ENCODE assay signal across 26 cellular contexts in the genomic region with DNA sequence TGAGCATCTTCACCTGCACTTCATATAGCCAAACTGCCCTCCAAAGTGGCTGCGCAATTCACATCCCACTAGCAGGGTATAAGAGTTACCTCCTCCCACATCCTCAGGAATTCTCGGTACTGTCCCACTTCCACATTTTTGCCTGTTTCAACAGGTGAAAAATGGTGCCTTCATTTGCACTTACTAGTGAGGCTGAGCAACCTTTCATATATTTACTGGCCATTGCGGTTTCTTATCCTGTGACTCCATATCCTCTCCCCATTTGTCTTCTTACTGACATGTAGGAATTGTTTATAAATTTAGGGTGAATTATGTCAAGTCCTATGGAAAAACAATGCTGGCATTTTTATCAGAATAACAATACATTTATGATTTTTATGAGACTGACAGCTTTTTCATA.
DNase-seq lines count a peak whose midpoint lies in the region; ATAC-seq, FAIRE-seq and TF ChIP-seq lines count a peak whose summit lies in the region.
"Had no signal": no experiment of that assay in that cellular context is flagged by ENCODE, and none has a peak within 500 bp of the region (broad histone marks: within the 10 kb centered on the region; RNA-seq: fewer than 3 reads in every experiment).

No MANE protein-coding gene starts in this region.

- H3K27ac ChIP-seq in left ventricle myocardium inferior (replicated peaks) (peak overlapping the region; percentile 67), right cardiac atrium (ENCODE audit: low read length) (no peak overlapping the region), HEK293 (ENCODE audit: extremely low read depth, low read depth, low read length) (no peak overlapping the region), K562 (ENCODE audit: extremely low read depth, low read depth, low read length) (no peak overlapping the region)
- H3K27ac ChIP-seq: BLaER1 had no signal

- no peak overlapping the region for H2AFZ ChIP-seq in K562 (ENCODE audit: low read depth, low read length)

- no peaks in the 10 kb centered on the region for H3K36me3 ChIP-seq in left ventricle myocardium inferior
- no peaks in the 10 kb centered on the region for H3K36me3 ChIP-seq in HEK293 (ENCODE audit: control insufficient read depth in 2 of 2, insufficient read depth in 1 of 2, low read length in 2 of 2)
- H3K36me3 ChIP-seq in K562 (ENCODE audit: control insufficient read depth, insufficient read depth, low read length), result no peaks in the 10 kb centered on the region
- H3K36me3 ChIP-seq: BE2C, BLaER1 had no signal

- H3K79me2 ChIP-seq in K562 (ENCODE audit: control insufficient read depth, insufficient read depth, low read length), result no peaks in the 10 kb centered on the region; the same call in 2 of the 3 replicates

- H3K4me1 ChIP-seq in left ventricle myocardium inferior (peaks cover 94% of the 10 kb centered on the region), right cardiac atrium (ENCODE audit: control insufficient read depth, insufficient read depth, low read length) (peaks cover 2% of the 10 kb centered on the region), HEK293 (ENCODE audit: control insufficient read depth, insufficient read depth, low read length) (no peaks in the 10 kb centered on the region), K562 (replicated peaks in 1 of 2; ENCODE audit: control insufficient read depth in 2 of 2, insufficient read depth in 2 of 2, low read length in 2 of 2) (peaks cover 3% of the 10 kb centered on the region in 2 experiments; a peak in 3 of 5 replicates)
- H3K4me1 ChIP-seq: BE2C, BLaER1 had no signal

- TF ChIP-seq EP300 in K562 (IDR thresholded peaks at IDR 0.05; ENCODE audit: low read length), result peak; percentile 37; the same call in 1 of the 2 replicates

- TF ChIP-seq CTCF in left ventricle myocardium inferior (IDR thresholded peaks at IDR 0.05; ENCODE audit: borderline replicate concordance) (no peak), HEK293 (tag by site-specific recombination; IDR thresholded peaks at IDR 0.05) (no peak), K562 (IDR thresholded peaks at IDR 0.05 in 2 of 3, conservative IDR thresholded peaks at IDR 0.05 in 1 of 3; ENCODE audit: insufficient read depth in 2 of 3, low read depth in 1 of 3, low read length in 3 of 3) (no peak)

- 90% methylated on average over 3 of the region's 3 CpGs for WGBS in right cardiac atrium
- 45% methylated on average over 3 of the region's 3 CpGs for WGBS in K562 (ENCODE audit: insufficient coverage, low coverage, missing lambda C conversion rate)

- no peak for ATAC-seq in right cardiac atrium
- peak; percentile 37; the same call in 1 of the 3 replicates for ATAC-seq in K562
- no peak for ATAC-seq in HG02970 (IDR thresholded peaks at IDR 0.05; ENCODE audit: low FRiP score, unreplicated experiment)
- ATAC-seq: GM12878 had no signal

- CTCF ChIA-PET in HEK293 (lab: Yijun Ruan, JAX), result interaction anchor here (0.6 kb wide), 1 partner anchor 1685 kb away, joined by 3 read pairs; no protein-coding TSS in a partner anchor
- CTCF ChIA-PET in K562 (lab: Yijun Ruan, JAX; ENCODE audit: low intra/inter-chr PET ratio), result no interaction called here

- no peak for FAIRE-seq in K562 (lab: Jason Lieb, UNC)
- FAIRE-seq: A204.1, GM12878, GM19239 had no signal

- no TSS peak for BruUV-seq in K562 (replicated peaks; lab: Mats Ljungman, UMichigan)

- intact Hi-C loops in left ventricle myocardium inferior (cut with micrococcal nuclease) (no loop called here), right cardiac atrium (cut with DNase I) (no loop called here), K562 (cut with micrococcal nuclease) (no loop called here)

- TF ChIP-seq RAD21 in K562 (CRISPR knock-in tag; conservative IDR thresholded peaks at IDR 0.05 in 1 of 2, IDR thresholded peaks at IDR 0.05 in 1 of 2), result no peak

- DNase-seq in left ventricle myocardium inferior (no peak), right cardiac atrium (no peak), K562 (ENCODE audit: extremely low read depth in 1 of 4, low spot score in 3 of 4) (no peak), Kasumi-1 (lab: John Stamatoyannopoulos, UW) (no peak), NCI-H1092 (lab: John Stamatoyannopoulos, UW) (no peak)
- DNase-seq: 8988T; ACHN; BE2C; C1 segment of cervical spinal cord; CD4-positive, alpha-beta memory T cell; CD4-positive, CD25-positive, alpha-beta regulatory T cell; CD8-positive, alpha-beta memory T cell; COR-L47; DMS 273 treated with DMSO at 0.1 percent for 48 hours; DMS153; DMS53; DMS79; DND-41; EL; GDM1 had no signal

- TF ChIP-seq POLR2A in K562 (conservative IDR thresholded peaks at IDR 0.05), result no peak

- H4K20me1 ChIP-seq in K562 (replicated peaks; ENCODE audit: control insufficient read depth, insufficient read depth, low read length), result no peaks in the 10 kb centered on the region; the same call in 1 of the 2 replicates
- H4K20me1 ChIP-seq: BLaER1 had no signal

- H3K27me3 ChIP-seq in left ventricle myocardium inferior (ENCODE audit: low read depth), result no peaks in the 10 kb centered on the region
- no peaks in the 10 kb centered on the region for H3K27me3 ChIP-seq in right cardiac atrium (ENCODE audit: control insufficient read depth, insufficient read depth)
- no peaks in the 10 kb centered on the region for H3K27me3 ChIP-seq in K562 (ENCODE audit: control insufficient read depth in 2 of 2, insufficient read depth in 2 of 2, low read length in 2 of 2)
- H3K27me3 ChIP-seq: BLaER1 had no signal

- no peak overlapping the region for H3K9ac ChIP-seq in K562 (ENCODE audit: insufficient read depth in 1 of 2, low read depth in 2 of 2, low read length in 2 of 2)
- H3K9ac ChIP-seq: BLaER1 had no signal

- no peak overlapping the region for H3K4me2 ChIP-seq in K562 (ENCODE audit: insufficient read depth, low read length)
- H3K4me2 ChIP-seq: BLaER1 had no signal

- H3K9me1 ChIP-seq in K562 (ENCODE audit: control insufficient read depth, insufficient read depth, low read length), result no peaks in the 10 kb centered on the region

- H3K9me3 ChIP-seq in left ventricle myocardium inferior (replicated peaks), result no peaks in the 10 kb centered on the region
- no peaks in the 10 kb centered on the region for H3K9me3 ChIP-seq in right cardiac atrium (ENCODE audit: control insufficient read depth, low read length)
- H3K9me3 ChIP-seq in HEK293 (ENCODE audit: control insufficient read depth, insufficient read depth, low read depth, low read length), result no peaks in the 10 kb centered on the region
- no peaks in the 10 kb centered on the region for H3K9me3 ChIP-seq in K562 (replicated peaks; ENCODE audit: control insufficient read depth, insufficient read depth, low read depth, low read length)
- H3K9me3 ChIP-seq: BE2C, BLaER1 had no signal

- H3K4me3 ChIP-seq in left ventricle myocardium inferior (no peak overlapping the region), right cardiac atrium (ENCODE audit: low read length) (no peak overlapping the region), HEK293 (ENCODE audit: low read depth, low read length) (no peak overlapping the region), K562 (no peak overlapping the region)
- H3K4me3 ChIP-seq: BLaER1, GM12878 had no signal

- in situ Hi-C loops in K562 (cut with MboI), result no loop called here

- POLR2A ChIA-PET in HEK293 (lab: Yijun Ruan, JAX) (no interaction called here), K562 (lab: Yijun Ruan, JAX) (interaction anchor here (0.7 to 2.2 kb wide), 4 partner anchors 12 to 61 kb away, joined by 3 to 7 read pairs (median 4); no protein-coding TSS in a partner anchor)

TF ChIP-seq in HEK293, 187 proteins besides CTCF, POLR2A, EP300 and RAD21:
- TF ChIP-seq SCRT2 (tag by site-specific recombination; IDR thresholded peaks at IDR 0.05), result peak; percentile 65
- no peak for TF ChIP-seq ZNF404 (tag by site-specific recombination; IDR thresholded peaks at IDR 0.05)

TF ChIP-seq in K562, 482 proteins besides CTCF, POLR2A, EP300 and RAD21 (continues in another document):
- no peak for TF ChIP-seq JUND (IDR thresholded peaks at IDR 0.05; ENCODE audit: borderline replicate concordance, low read depth, low read length)
- peak; percentile 44; the same call in 1 of the 3 replicates for TF ChIP-seq JUND (tag; IDR thresholded peaks at IDR 0.05; ENCODE audit: borderline replicate concordance, low read depth, low read length)
- peak; percentile 58 for TF ChIP-seq ARID1B (IDR thresholded peaks at IDR 0.05)
- TF ChIP-seq, protein P1, sequence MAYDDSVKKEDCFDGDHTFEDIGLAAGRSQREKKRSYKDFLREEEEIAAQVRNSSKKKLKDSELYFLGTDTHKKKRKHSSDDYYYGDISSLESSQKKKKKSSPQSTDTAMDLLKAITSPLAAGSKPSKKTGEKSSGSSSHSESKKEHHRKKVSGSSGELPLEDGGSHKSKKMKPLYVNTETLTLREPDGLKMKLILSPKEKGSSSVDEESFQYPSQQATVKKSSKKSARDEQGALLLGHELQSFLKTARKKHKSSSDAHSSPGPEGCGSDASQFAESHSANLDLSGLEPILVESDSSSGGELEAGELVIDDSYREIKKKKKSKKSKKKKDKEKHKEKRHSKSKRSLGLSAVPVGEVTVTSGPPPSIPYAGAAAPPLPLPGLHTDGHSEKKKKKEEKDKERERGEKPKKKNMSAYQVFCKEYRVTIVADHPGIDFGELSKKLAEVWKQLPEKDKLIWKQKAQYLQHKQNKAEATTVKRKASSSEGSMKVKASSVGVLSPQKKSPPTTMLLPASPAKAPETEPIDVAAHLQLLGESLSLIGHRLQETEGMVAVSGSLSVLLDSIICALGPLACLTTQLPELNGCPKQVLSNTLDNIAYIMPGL (CRISPR knock-in tag; IDR thresholded peaks at IDR 0.05), result no peak
- TF ChIP-seq MEIS2 (IDR thresholded peaks at IDR 0.05; ENCODE audit: partially characterized antibody), result peak; percentile 95
- no peak for TF ChIP-seq ZHX1 (conservative IDR thresholded peaks at IDR 0.05; ENCODE audit: low read length)
- TF ChIP-seq ZNF165 (CRISPR knock-in tag; IDR thresholded peaks at IDR 0.05; ENCODE audit: borderline replicate concordance), result no peak
